Comparison of ENCODE assay signal across 32 cellular contexts in genomic region chr13:80149757-80150156, GRCh38.
"Had no signal": no experiment of that assay in that cellular context is flagged by ENCODE, and none has a peak within 500 bp of the region (broad histone marks: within the 10 kb centered on the region; RNA-seq: fewer than 3 reads in every experiment).

No MANE protein-coding gene starts in this region.

- ATAC-seq: activated naive CD4-positive, alpha-beta T cell treated with anti-CD3 and anti-CD28 coated beads, Interleukin-2, amount 50 U/mL, for 72 hours; activated T-cell treated with anti-CD3 and anti-CD28 coated beads, Interleukin-2, amount 50 U/mL, for 72 hours; effector memory CD8-positive, alpha-beta T cell; WTC11 had no signal

- H3K4me3 ChIP-seq: coronary artery, esophagus muscularis mucosa had no signal

- H3K27me3 Mint-ChIP-seq: activated CD4-positive, alpha-beta memory T cell treated with anti-CD3 and anti-CD28 coated beads, Interleukin-2, amount 10 ng/mL, durations not matched to agents 7 days and 5 days; activated CD4-positive, alpha-beta T cell treated with anti-CD3 and anti-CD28 coated beads, Interleukin-2, amount 10 ng/mL, durations not matched to agents 7 days and 5 days; activated naive CD4-positive, alpha-beta T cell treated with anti-CD3 and anti-CD28 coated beads, Interleukin-2, amount 10 ng/mL, durations not matched to agents 7 days and 5 days; activated naive CD8-positive, alpha-beta T cell treated with anti-CD3 and anti-CD28 coated beads, Interleukin-2, amount 10 ng/mL, durations not matched to agents 7 days and 5 days; activated T-cell treated with anti-CD3 and anti-CD28 coated beads, Interleukin-2, amount 50 U/mL, for 24 hours; central memory CD8-positive, alpha-beta T cell; effector memory CD8-positive, alpha-beta T cell had no signal

- H3K27ac ChIP-seq: brain microvascular endothelial cell, coronary artery, esophagus muscularis mucosa, VCaP had no signal

- H3K36me3 ChIP-seq: brain microvascular endothelial cell, esophagus muscularis mucosa had no signal

- H3K36me3 Mint-ChIP-seq: activated naive CD4-positive, alpha-beta T cell treated with anti-CD3 and anti-CD28 coated beads, Interleukin-2, amount 10 ng/mL, durations not matched to agents 7 days and 5 days; activated naive CD4-positive, alpha-beta T cell treated with anti-CD3 and anti-CD28 coated beads, Interleukin-2, amount 50 U/mL, for 72 hours; activated naive CD8-positive, alpha-beta T cell treated with anti-CD3 and anti-CD28 coated beads, Interleukin-2, amount 10 ng/mL, durations not matched to agents 7 days and 5 days had no signal

- H3K27ac Mint-ChIP-seq: activated CD4-positive, alpha-beta memory T cell treated with anti-CD3 and anti-CD28 coated beads, Interleukin-2, amount 10 ng/mL, durations not matched to agents 7 days and 5 days; activated CD4-positive, alpha-beta T cell treated with anti-CD3 and anti-CD28 coated beads, Interleukin-2, amount 10 ng/mL, durations not matched to agents 7 days and 5 days; activated naive CD4-positive, alpha-beta T cell treated with anti-CD3 and anti-CD28 coated beads, Interleukin-2, amount 10 ng/mL, durations not matched to agents 7 days and 5 days; activated naive CD4-positive, alpha-beta T cell treated with anti-CD3 and anti-CD28 coated beads, Interleukin-2, amount 50 U/mL, for 72 hours; activated naive CD8-positive, alpha-beta T cell treated with anti-CD3 and anti-CD28 coated beads, Interleukin-2, amount 10 ng/mL, durations not matched to agents 7 days and 5 days; activated T-cell treated with anti-CD3 and anti-CD28 coated beads, Interleukin-2, amount 50 U/mL, for 24 hours; activated T-cell treated with anti-CD3 and anti-CD28 coated beads, Interleukin-2, amount 50 U/mL, for 72 hours; effector memory CD8-positive, alpha-beta T cell; WTC11 had no signal

- H3K4me3 Mint-ChIP-seq: activated CD4-positive, alpha-beta memory T cell treated with anti-CD3 and anti-CD28 coated beads, Interleukin-2, amount 10 ng/mL, durations not matched to agents 7 days and 5 days; activated CD4-positive, alpha-beta T cell treated with anti-CD3 and anti-CD28 coated beads, Interleukin-2, amount 10 ng/mL, durations not matched to agents 7 days and 5 days; activated naive CD4-positive, alpha-beta T cell treated with anti-CD3 and anti-CD28 coated beads, Interleukin-2, amount 10 ng/mL, durations not matched to agents 7 days and 5 days; activated naive CD8-positive, alpha-beta T cell treated with anti-CD3 and anti-CD28 coated beads, Interleukin-2, amount 10 ng/mL, durations not matched to agents 7 days and 5 days; activated T-cell treated with anti-CD3 and anti-CD28 coated beads, Interleukin-2, amount 50 U/mL, for 24 hours; activated T-cell treated with anti-CD3 and anti-CD28 coated beads, Interleukin-2, amount 50 U/mL, for 72 hours; central memory CD8-positive, alpha-beta T cell; effector memory CD8-positive, alpha-beta T cell; WTC11 had no signal

- H3K27me3 ChIP-seq: brain microvascular endothelial cell, esophagus muscularis mucosa had no signal

- H3K9me3 ChIP-seq: esophagus muscularis mucosa had no signal

- H3K9me3 Mint-ChIP-seq: activated CD4-positive, alpha-beta memory T cell treated with anti-CD3 and anti-CD28 coated beads, Interleukin-2, amount 10 ng/mL, durations not matched to agents 7 days and 5 days; activated naive CD4-positive, alpha-beta T cell treated with anti-CD3 and anti-CD28 coated beads, Interleukin-2, amount 10 ng/mL, durations not matched to agents 7 days and 5 days; activated naive CD8-positive, alpha-beta T cell treated with anti-CD3 and anti-CD28 coated beads, Interleukin-2, amount 10 ng/mL, durations not matched to agents 7 days and 5 days; activated T-cell treated with anti-CD3 and anti-CD28 coated beads, Interleukin-2, amount 50 U/mL, for 24 hours; activated T-cell treated with anti-CD3 and anti-CD28 coated beads, Interleukin-2, amount 50 U/mL, for 72 hours; central memory CD8-positive, alpha-beta T cell; effector memory CD8-positive, alpha-beta T cell had no signal

- FAIRE-seq: astrocyte, bronchial epithelial cell, frontal cortex had no signal

- DNase-seq: activated CD4-positive, alpha-beta memory T cell treated with anti-CD3 and anti-CD28 coated beads, Interleukin-2, amount 10 ng/mL, durations not matched to agents 7 days and 5 days; activated CD4-positive, alpha-beta T cell treated with anti-CD3 and anti-CD28 coated beads for 1 hour; activated CD4-positive, alpha-beta T cell treated with anti-CD3 and anti-CD28 coated beads for 4 hours; activated CD4-positive, alpha-beta T cell treated with anti-CD3 and anti-CD28 coated beads, Interleukin-2, amount 10 ng/mL, durations not matched to agents 7 days and 5 days; activated CD4-positive, alpha-beta T cell treated with anti-CD3 and anti-CD28 coated beads, Interleukin-2, amount 50 U/mL, for 4 hours; activated CD8-positive, alpha-beta memory T cell treated with anti-CD3 and anti-CD28 coated beads, Interleukin-2, amount 50 U/mL, for 48 hours; activated gamma-delta T cell; activated naive CD4-positive, alpha-beta T cell; activated naive CD4-positive, alpha-beta T cell treated with anti-CD3 and anti-CD28 coated beads, Interleukin-2, amount 10 ng/mL, durations not matched to agents 7 days and 5 days; activated naive CD8-positive, alpha-beta T cell treated with anti-CD3 and anti-CD28 coated beads, Interleukin-2, amount 10 ng/mL, durations not matched to agents 7 days and 5 days; activated T-cell treated with anti-CD3 and anti-CD28 coated beads for 4 hours; activated T-cell treated with anti-CD3 and anti-CD28 coated beads, Interleukin-2, amount 50 U/mL, for 24 hours; activated T-cell treated with anti-CD3 and anti-CD28 coated beads, Interleukin-2, amount 50 U/mL, for 72 hours; amniotic stem cell; anterior cingulate cortex; brain microvascular endothelial cell; dermis blood vessel endothelial cell; effector CD4-positive, alpha-beta T cell; effector memory CD8-positive, alpha-beta T cell; erythroblast; foreskin fibroblast; head of caudate nucleus; T-helper 2 cell had no signal

- H3K4me1 Mint-ChIP-seq: activated CD4-positive, alpha-beta memory T cell treated with anti-CD3 and anti-CD28 coated beads, Interleukin-2, amount 10 ng/mL, durations not matched to agents 7 days and 5 days; activated CD4-positive, alpha-beta T cell treated with anti-CD3 and anti-CD28 coated beads, Interleukin-2, amount 10 ng/mL, durations not matched to agents 7 days and 5 days; activated naive CD4-positive, alpha-beta T cell treated with anti-CD3 and anti-CD28 coated beads, Interleukin-2, amount 10 ng/mL, durations not matched to agents 7 days and 5 days; activated naive CD8-positive, alpha-beta T cell treated with anti-CD3 and anti-CD28 coated beads, Interleukin-2, amount 10 ng/mL, durations not matched to agents 7 days and 5 days; central memory CD8-positive, alpha-beta T cell had no signal
